In the genomic region with DNA sequence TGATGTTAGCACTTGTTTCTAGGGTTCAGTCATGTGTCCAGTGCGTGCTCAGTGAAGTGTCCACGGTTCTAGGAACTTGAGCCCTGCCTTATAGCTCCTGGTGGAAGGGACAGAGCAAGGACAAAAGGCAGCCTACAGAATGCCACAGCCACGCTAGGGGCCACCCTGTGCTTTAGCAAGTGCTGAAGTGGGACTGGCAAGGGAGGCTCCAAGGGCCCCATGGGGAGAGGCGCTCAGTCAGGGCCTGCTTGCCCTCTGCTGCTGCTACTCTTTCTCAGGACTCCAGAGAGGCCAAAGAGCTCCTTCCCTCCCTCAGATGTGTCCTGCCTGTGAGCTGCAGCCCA, we compare ENCODE assay signal across 1 cellular context.
TF ChIP-seq lines count a peak whose summit lies in the region.

No MANE protein-coding gene starts in this region.

TF ChIP-seq in HepG2, 621 proteins besides CTCF, POLR2A, EP300 and RAD21:
- TF ChIP-seq ZNF878 (CRISPR knock-in tag; IDR thresholded peaks at IDR 0.05): no peak
- TF ChIP-seq REL (CRISPR knock-in tag; conservative IDR thresholded peaks at IDR 0.05): no peak
- TF ChIP-seq POLR2G (IDR thresholded peaks at IDR 0.05; ENCODE audit: low read depth, low read length): 0 out of 2 replicates have a peak, but pooled peaks have one; percentile 2
- TF ChIP-seq BRD4 (CRISPR knock-in tag; IDR thresholded peaks at IDR 0.05): no peak
